ENCODE assay signal across 23 cellular contexts in genomic region chr16:84964729-84965128, GRCh38. TPM values are rescaled to one million over a fixed set of nuclear protein-coding genes. Genes with fewer than 3 reads are reported as not detected.
DNase-seq lines count a peak whose midpoint lies in the region; ATAC-seq, FAIRE-seq and TF ChIP-seq lines count a peak whose summit lies in the region.
"Had no signal": no experiment of that assay in that cellular context is flagged by ENCODE, and none has a peak within 500 bp of the region (broad histone marks: within the 10 kb centered on the region; RNA-seq: fewer than 3 reads in every experiment).

No MANE protein-coding gene starts in this region.

- no peaks in the 10 kb centered on the region for H3K36me3 Mint-ChIP-seq in T-helper 2 cell treated with Interferon-gamma antibody and Interleukin-4, amounts not matched to agents 5 μg/mL and 100 μg/mL, for 36 hours (ENCODE audit: low read depth)
- H3K36me3 Mint-ChIP-seq: CD4-positive, alpha-beta memory T cell had no signal

- DNase-seq in bronchial epithelial cell (ENCODE audit: low read depth) (peak; percentile 46), neuronal stem cell (ENCODE audit: low spot score) (no peak), Ammon's horn (ENCODE audit: low spot score) (no peak)
- no peak for DNase-seq in T-helper 2 cell treated with Interferon-gamma antibody and Interleukin-4, amounts not matched to agents 5 μg/mL and 100 μg/mL, for 36 hours (ENCODE audit: low spot score)
- DNase-seq: 8988T; ACHN; AML-193; C1 segment of cervical spinal cord; Calu3; CD4-positive, alpha-beta memory T cell; COR-L47; DMS53; DMS79 treated with DMSO at 0.1 percent for 48 hours; GF-D8 had no signal

- H3K4me1 ChIP-seq in HEK293 (ENCODE audit: control insufficient read depth, insufficient read depth, low read length) (no peaks in the 10 kb centered on the region), neuronal stem cell (ENCODE audit: control insufficient read depth in 2 of 2, insufficient read depth in 1 of 2, low read depth in 1 of 2, low read length in 2 of 2) (peaks cover 0 to 14% of the 10 kb centered on the region in 2 donors)
- H3K4me1 ChIP-seq: A549, HAP-1 had no signal

- H2AFZ ChIP-seq in neuronal stem cell (ENCODE audit: low read length): no peak overlapping the region
- H2AFZ ChIP-seq: GM23338 had no signal

- H2BK12ac ChIP-seq in neuronal stem cell (ENCODE audit: low read length): no peak overlapping the region

- H3K4me3 ChIP-seq in HEK293 (ENCODE audit: low read depth, low read length) (no peak overlapping the region), bronchial epithelial cell (ENCODE audit: low read depth, low read length) (no peak overlapping the region), neuronal stem cell (ENCODE audit: low read length in 2 of 2) (no peak overlapping the region)
- H3K4me3 ChIP-seq: A549, GM23338, HAP-1 had no signal

- peak overlapping the region; percentile 60 for H2AK5ac ChIP-seq in neuronal stem cell (ENCODE audit: low read depth, low read length)

- peaks cover 8% of the 10 kb centered on the region for H3K9me3 Mint-ChIP-seq in T-helper 2 cell treated with Interferon-gamma antibody and Interleukin-4, amounts not matched to agents 5 μg/mL and 100 μg/mL, for 36 hours
- H3K9me3 Mint-ChIP-seq: CD4-positive, alpha-beta memory T cell had no signal

- TF ChIP-seq CTCF in HEK293 (tag by site-specific recombination; IDR thresholded peaks at IDR 0.05): no peak
- no peak for TF ChIP-seq CTCF in bronchial epithelial cell (IDR thresholded peaks at IDR 0.05; ENCODE audit: insufficient read depth, low read length, severe bottlenecking)

- H3K4ac ChIP-seq in neuronal stem cell (ENCODE audit: low read length): no peak overlapping the region

- H4K91ac ChIP-seq in neuronal stem cell (ENCODE audit: low read depth, low read length, poor library complexity): no peak overlapping the region

- H2BK120ac ChIP-seq in neuronal stem cell (ENCODE audit: low read depth, low read length): no peak overlapping the region

- no peak overlapping the region for H3K27ac Mint-ChIP-seq in T-helper 2 cell treated with Interferon-gamma antibody and Interleukin-4, amounts not matched to agents 5 μg/mL and 100 μg/mL, for 36 hours
- H3K27ac Mint-ChIP-seq: CD4-positive, alpha-beta memory T cell; GM23338 had no signal

- H3K23ac ChIP-seq in neuronal stem cell (ENCODE audit: low read depth, low read length, poor library complexity): no peak overlapping the region

- no peak overlapping the region for H3K14ac ChIP-seq in neuronal stem cell (ENCODE audit: low read length)

- FAIRE-seq in bronchial epithelial cell (lab: Jason Lieb, UNC): no peak
- FAIRE-seq: A549, GM19239, H54 had no signal

- H3K9me3 ChIP-seq in HEK293 (ENCODE audit: control insufficient read depth, insufficient read depth, low read depth, low read length) (no peaks in the 10 kb centered on the region), neuronal stem cell (replicated peaks in 1 of 2; ENCODE audit: control insufficient read depth in 2 of 2, insufficient read depth in 1 of 2, low read depth in 1 of 2, low read length in 2 of 2) (peaks cover 0 to 4% of the 10 kb centered on the region in 2 donors)
- H3K9me3 ChIP-seq: A549, HAP-1 had no signal

- no peak overlapping the region for H3K27ac ChIP-seq in HEK293 (ENCODE audit: extremely low read depth, low read depth, low read length)
- H3K27ac ChIP-seq in neuronal stem cell (replicated peaks; ENCODE audit: low read length): no peak overlapping the region
- H3K27ac ChIP-seq: A549 had no signal

- POLR2A ChIA-PET in HEK293 (lab: Yijun Ruan, JAX): no interaction called here

- H3K4me2 ChIP-seq in neuronal stem cell (ENCODE audit: insufficient read depth, low read length, poor library complexity, severe bottlenecking): no peak overlapping the region
- H3K4me2 ChIP-seq: A549, GM23338 had no signal

- H3K4me1 Mint-ChIP-seq in T-helper 2 cell treated with Interferon-gamma antibody and Interleukin-4, amounts not matched to agents 5 μg/mL and 100 μg/mL, for 36 hours (ENCODE audit: low read depth): no peaks in the 10 kb centered on the region
- H3K4me1 Mint-ChIP-seq: CD4-positive, alpha-beta memory T cell had no signal

- H3K27me3 Mint-ChIP-seq in T-helper 2 cell treated with Interferon-gamma antibody and Interleukin-4, amounts not matched to agents 5 μg/mL and 100 μg/mL, for 36 hours (ENCODE audit: low read depth): peaks cover 2% of the 10 kb centered on the region

- H3K36me3 ChIP-seq in HEK293 (ENCODE audit: control insufficient read depth in 2 of 2, insufficient read depth in 1 of 2, low read length in 2 of 2) (no peaks in the 10 kb centered on the region), bronchial epithelial cell (ENCODE audit: control insufficient read depth, insufficient read depth, low read length) (no peaks in the 10 kb centered on the region), neuronal stem cell (replicated peaks in 1 of 2; ENCODE audit: control insufficient read depth in 2 of 2, insufficient read depth in 2 of 2, low read length in 2 of 2) (no peaks in the 10 kb centered on the region)
- H3K36me3 ChIP-seq: HAP-1 had no signal

- no peak overlapping the region for H3K18ac ChIP-seq in neuronal stem cell (ENCODE audit: low read length)

- ATAC-seq in esophagus mucosa (peak; percentile 24), HG02571 (IDR thresholded peaks at IDR 0.05; ENCODE audit: unreplicated experiment) (no peak), GM21529 (IDR thresholded peaks at IDR 0.05; ENCODE audit: unreplicated experiment) (no peak)
- ATAC-seq: A549, GM23338 had no signal

- no peak overlapping the region for H3K4me3 Mint-ChIP-seq in T-helper 2 cell treated with Interferon-gamma antibody and Interleukin-4, amounts not matched to agents 5 μg/mL and 100 μg/mL, for 36 hours
- H3K4me3 Mint-ChIP-seq: CD4-positive, alpha-beta memory T cell; GM23338 had no signal

- no peak overlapping the region for H2BK15ac ChIP-seq in neuronal stem cell (ENCODE audit: low read length)

- H4K8ac ChIP-seq in neuronal stem cell (ENCODE audit: low read depth, low read length): peak overlapping the region; percentile 55

- no peak overlapping the region for H2BK5ac ChIP-seq in neuronal stem cell (ENCODE audit: low read length)

- H3K79me1 ChIP-seq in neuronal stem cell (ENCODE audit: low read depth, low read length): no peaks in the 10 kb centered on the region

- peaks cover 7% of the 10 kb centered on the region for H3K27me3 ChIP-seq in bronchial epithelial cell (ENCODE audit: control insufficient read depth, insufficient read depth, low read length)
- H3K27me3 ChIP-seq in neuronal stem cell (ENCODE audit: control insufficient read depth in 3 of 3, insufficient read depth in 3 of 3, low read depth in 1 of 3, low read length in 3 of 3): no peaks in the 10 kb centered on the region

- H3K9ac ChIP-seq in neuronal stem cell (ENCODE audit: low read depth, low read length, poor library complexity): peak overlapping the region; percentile 14

- no CpG with 5 or more reads among the region's 14 CpGs for WGBS in neuronal stem cell (ENCODE audit: extremely low coverage in 2 of 2, insufficient read length in 2 of 2, insufficient replicate concordance in 1 of 2), 2 donors

- CTCF ChIA-PET in HEK293 (lab: Yijun Ruan, JAX): interaction anchor here (0.6 to 1.6 kb wide), 2 partner anchors 13 to 218 kb away, joined by 3 read pairs; no protein-coding TSS in a partner anchor

TF ChIP-seq in HEK293, 187 proteins besides CTCF, POLR2A, EP300 and RAD21:
- TF ChIP-seq ZNF843 (tag by site-specific recombination; IDR thresholded peaks at IDR 0.05) (no peak), ZNF548 (tag by site-specific recombination; IDR thresholded peaks at IDR 0.05) (no peak), ZNF24 (tag by site-specific recombination; IDR thresholded peaks at IDR 0.05) (no peak), SCRT2 (tag by site-specific recombination; IDR thresholded peaks at IDR 0.05) (peak; percentile 45; the same call in 1 of the 2 replicates), ZSCAN23 (tag by site-specific recombination; IDR thresholded peaks at IDR 0.05) (no peak), ZNF274 (IDR thresholded peaks at IDR 0.05; ENCODE audit: low read length) (no peak), ZNF274 (tag by site-specific recombination; IDR thresholded peaks at IDR 0.05; ENCODE audit: borderline replicate concordance) (no peak)
- TF ChIP-seq, protein P1, sequence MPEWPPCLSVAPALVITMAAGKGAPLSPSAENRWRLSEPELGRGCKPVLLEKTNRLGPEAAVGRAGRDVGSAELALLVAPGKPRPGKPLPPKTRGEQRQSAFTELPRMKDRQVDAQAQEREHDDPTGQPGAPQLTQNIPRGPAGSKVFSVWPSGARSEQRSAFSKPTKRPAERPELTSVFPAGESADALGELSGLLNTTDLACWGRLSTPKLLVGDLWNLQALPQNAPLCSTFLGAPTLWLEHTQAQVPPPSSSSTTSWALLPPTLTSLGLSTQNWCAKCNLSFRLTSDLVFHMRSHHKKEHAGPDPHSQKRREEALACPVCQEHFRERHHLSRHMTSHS (tag by site-specific recombination; IDR thresholded peaks at IDR 0.05): no peak

RNA-seq across cellular contexts. Expression of gene ZDHHC7, which starts 46.6 kb away (rescaled TPM):
- total RNA-seq in bronchial epithelial cell (59.1 and 68.7 TPM in 2 replicates), esophagus mucosa (17.1 TPM)
- polyA plus RNA-seq in neuronal stem cell (2013, experiment 1 of 2): 32.5 TPM
- polyA plus RNA-seq in neuronal stem cell (2013, experiment 2 of 2): 32.9 TPM
